In the genomic region with DNA sequence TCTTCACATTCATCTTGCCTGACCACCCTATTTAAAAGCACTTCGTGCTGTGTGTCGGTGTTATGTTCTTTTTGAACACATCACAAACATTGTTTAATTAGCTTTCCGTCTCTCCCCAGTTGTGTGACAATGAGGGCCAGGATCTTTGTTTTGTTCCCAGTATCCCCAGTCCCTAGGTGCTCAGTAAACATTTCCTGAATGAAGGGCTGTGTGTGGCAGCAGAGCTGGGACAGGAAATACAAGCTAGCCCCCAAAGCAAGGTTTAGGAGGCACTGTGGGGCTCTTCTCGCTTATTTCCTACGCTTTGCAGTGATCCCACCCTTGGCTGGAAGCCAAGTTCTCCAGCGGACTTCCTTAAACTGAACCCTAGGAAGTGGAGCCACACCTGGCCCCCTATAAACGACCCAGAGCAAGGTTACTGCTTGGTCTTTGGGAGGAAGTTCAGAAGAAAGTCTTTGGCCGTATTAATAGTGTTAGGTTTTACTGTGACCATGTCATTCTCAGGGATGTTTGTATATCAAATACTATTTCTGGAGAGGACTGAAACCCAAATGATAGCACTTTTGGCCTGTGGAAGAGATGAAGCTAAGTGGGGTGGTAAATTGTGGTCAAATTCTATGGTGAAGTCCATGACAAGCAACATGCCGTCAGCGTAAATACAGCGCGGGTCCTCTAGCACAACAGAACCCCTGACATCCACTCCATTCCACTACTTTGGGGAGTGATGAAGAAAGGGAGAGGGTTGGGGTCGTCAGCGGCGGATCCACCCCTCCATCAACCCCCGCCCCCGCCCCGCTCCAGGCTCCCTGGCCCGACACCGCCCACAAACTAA, we compare ENCODE assay signal across 1 cellular context.
TF ChIP-seq lines count a peak whose summit lies in the region.

No MANE protein-coding gene starts in this region.

TF ChIP-seq in K562, 482 proteins besides CTCF, POLR2A, EP300 and RAD21 (continues in another document):
- TF ChIP-seq, protein P1, sequence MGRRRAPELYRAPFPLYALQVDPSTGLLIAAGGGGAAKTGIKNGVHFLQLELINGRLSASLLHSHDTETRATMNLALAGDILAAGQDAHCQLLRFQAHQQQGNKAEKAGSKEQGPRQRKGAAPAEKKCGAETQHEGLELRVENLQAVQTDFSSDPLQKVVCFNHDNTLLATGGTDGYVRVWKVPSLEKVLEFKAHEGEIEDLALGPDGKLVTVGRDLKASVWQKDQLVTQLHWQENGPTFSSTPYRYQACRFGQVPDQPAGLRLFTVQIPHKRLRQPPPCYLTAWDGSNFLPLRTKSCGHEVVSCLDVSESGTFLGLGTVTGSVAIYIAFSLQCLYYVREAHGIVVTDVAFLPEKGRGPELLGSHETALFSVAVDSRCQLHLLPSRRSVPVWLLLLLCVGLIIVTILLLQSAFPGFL (CRISPR knock-in tag; IDR thresholded peaks at IDR 0.05) = 0 out of 2 replicates have a peak, but pooled peaks have one; percentile 43
- TF ChIP-seq, protein P2, sequence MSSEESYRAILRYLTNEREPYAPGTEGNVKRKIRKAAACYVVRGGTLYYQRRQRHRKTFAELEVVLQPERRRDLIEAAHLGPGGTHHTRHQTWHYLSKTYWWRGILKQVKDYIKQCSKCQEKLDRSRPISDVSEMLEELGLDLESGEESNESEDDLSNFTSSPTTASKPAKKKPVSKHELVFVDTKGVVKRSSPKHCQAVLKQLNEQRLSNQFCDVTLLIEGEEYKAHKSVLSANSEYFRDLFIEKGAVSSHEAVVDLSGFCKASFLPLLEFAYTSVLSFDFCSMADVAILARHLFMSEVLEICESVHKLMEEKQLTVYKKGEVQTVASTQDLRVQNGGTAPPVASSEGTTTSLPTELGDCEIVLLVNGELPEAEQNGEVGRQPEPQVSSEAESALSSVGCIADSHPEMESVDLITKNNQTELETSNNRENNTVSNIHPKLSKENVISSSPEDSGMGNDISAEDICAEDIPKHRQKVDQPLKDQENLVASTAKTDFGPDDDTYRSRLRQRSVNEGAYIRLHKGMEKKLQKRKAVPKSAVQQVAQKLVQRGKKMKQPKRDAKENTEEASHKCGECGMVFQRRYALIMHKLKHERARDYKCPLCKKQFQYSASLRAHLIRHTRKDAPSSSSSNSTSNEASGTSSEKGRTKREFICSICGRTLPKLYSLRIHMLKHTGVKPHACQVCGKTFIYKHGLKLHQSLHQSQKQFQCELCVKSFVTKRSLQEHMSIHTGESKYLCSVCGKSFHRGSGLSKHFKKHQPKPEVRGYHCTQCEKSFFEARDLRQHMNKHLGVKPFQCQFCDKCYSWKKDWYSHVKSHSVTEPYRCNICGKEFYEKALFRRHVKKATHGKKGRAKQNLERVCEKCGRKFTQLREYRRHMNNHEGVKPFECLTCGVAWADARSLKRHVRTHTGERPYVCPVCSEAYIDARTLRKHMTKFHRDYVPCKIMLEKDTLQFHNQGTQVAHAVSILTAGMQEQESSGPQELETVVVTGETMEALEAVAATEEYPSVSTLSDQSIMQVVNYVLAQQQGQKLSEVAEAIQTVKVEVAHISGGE (CRISPR knock-in tag; IDR thresholded peaks at IDR 0.05) = 0 out of 6 replicates have a peak, but pooled peaks of 1 of the 3 experiments have one; percentile 4
- TF ChIP-seq, protein P3, sequence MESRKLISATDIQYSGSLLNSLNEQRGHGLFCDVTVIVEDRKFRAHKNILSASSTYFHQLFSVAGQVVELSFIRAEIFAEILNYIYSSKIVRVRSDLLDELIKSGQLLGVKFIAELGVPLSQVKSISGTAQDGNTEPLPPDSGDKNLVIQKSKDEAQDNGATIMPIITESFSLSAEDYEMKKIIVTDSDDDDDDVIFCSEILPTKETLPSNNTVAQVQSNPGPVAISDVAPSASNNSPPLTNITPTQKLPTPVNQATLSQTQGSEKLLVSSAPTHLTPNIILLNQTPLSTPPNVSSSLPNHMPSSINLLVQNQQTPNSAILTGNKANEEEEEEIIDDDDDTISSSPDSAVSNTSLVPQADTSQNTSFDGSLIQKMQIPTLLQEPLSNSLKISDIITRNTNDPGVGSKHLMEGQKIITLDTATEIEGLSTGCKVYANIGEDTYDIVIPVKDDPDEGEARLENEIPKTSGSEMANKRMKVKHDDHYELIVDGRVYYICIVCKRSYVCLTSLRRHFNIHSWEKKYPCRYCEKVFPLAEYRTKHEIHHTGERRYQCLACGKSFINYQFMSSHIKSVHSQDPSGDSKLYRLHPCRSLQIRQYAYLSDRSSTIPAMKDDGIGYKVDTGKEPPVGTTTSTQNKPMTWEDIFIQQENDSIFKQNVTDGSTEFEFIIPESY (CRISPR knock-in tag; IDR thresholded peaks at IDR 0.05) = 0 out of 2 replicates have a peak, but pooled peaks have one; percentile 20
- no peak for TF ChIP-seq LEF1 (IDR thresholded peaks at IDR 0.05)
- peak; percentile 74; the same call in 1 of the 2 replicates for TF ChIP-seq NFIX (CRISPR knock-in tag; IDR thresholded peaks at IDR 0.05; ENCODE audit: low read depth)
- TF ChIP-seq ZBTB7A (IDR thresholded peaks at IDR 0.05; ENCODE audit: borderline replicate concordance, control insufficient read depth, low read depth, low read length) = peak; percentile 27; the same call in 1 of the 2 replicates
- no peak for TF ChIP-seq CBX8 (IDR thresholded peaks at IDR 0.05; ENCODE audit: borderline replicate concordance, extremely low read depth, low read depth, low read length, poor library complexity, severe bottlenecking)
- TF ChIP-seq, protein P4, sequence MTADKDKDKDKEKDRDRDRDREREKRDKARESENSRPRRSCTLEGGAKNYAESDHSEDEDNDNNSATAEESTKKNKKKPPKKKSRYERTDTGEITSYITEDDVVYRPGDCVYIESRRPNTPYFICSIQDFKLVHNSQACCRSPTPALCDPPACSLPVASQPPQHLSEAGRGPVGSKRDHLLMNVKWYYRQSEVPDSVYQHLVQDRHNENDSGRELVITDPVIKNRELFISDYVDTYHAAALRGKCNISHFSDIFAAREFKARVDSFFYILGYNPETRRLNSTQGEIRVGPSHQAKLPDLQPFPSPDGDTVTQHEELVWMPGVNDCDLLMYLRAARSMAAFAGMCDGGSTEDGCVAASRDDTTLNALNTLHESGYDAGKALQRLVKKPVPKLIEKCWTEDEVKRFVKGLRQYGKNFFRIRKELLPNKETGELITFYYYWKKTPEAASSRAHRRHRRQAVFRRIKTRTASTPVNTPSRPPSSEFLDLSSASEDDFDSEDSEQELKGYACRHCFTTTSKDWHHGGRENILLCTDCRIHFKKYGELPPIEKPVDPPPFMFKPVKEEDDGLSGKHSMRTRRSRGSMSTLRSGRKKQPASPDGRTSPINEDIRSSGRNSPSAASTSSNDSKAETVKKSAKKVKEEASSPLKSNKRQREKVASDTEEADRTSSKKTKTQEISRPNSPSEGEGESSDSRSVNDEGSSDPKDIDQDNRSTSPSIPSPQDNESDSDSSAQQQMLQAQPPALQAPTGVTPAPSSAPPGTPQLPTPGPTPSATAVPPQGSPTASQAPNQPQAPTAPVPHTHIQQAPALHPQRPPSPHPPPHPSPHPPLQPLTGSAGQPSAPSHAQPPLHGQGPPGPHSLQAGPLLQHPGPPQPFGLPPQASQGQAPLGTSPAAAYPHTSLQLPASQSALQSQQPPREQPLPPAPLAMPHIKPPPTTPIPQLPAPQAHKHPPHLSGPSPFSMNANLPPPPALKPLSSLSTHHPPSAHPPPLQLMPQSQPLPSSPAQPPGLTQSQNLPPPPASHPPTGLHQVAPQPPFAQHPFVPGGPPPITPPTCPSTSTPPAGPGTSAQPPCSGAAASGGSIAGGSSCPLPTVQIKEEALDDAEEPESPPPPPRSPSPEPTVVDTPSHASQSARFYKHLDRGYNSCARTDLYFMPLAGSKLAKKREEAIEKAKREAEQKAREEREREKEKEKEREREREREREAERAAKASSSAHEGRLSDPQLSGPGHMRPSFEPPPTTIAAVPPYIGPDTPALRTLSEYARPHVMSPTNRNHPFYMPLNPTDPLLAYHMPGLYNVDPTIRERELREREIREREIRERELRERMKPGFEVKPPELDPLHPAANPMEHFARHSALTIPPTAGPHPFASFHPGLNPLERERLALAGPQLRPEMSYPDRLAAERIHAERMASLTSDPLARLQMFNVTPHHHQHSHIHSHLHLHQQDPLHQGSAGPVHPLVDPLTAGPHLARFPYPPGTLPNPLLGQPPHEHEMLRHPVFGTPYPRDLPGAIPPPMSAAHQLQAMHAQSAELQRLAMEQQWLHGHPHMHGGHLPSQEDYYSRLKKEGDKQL (CRISPR knock-in tag; IDR thresholded peaks at IDR 0.05; ENCODE audit: borderline replicate concordance) = 0 out of 2 replicates have a peak, but pooled peaks have one; percentile 58
- TF ChIP-seq, protein P5, sequence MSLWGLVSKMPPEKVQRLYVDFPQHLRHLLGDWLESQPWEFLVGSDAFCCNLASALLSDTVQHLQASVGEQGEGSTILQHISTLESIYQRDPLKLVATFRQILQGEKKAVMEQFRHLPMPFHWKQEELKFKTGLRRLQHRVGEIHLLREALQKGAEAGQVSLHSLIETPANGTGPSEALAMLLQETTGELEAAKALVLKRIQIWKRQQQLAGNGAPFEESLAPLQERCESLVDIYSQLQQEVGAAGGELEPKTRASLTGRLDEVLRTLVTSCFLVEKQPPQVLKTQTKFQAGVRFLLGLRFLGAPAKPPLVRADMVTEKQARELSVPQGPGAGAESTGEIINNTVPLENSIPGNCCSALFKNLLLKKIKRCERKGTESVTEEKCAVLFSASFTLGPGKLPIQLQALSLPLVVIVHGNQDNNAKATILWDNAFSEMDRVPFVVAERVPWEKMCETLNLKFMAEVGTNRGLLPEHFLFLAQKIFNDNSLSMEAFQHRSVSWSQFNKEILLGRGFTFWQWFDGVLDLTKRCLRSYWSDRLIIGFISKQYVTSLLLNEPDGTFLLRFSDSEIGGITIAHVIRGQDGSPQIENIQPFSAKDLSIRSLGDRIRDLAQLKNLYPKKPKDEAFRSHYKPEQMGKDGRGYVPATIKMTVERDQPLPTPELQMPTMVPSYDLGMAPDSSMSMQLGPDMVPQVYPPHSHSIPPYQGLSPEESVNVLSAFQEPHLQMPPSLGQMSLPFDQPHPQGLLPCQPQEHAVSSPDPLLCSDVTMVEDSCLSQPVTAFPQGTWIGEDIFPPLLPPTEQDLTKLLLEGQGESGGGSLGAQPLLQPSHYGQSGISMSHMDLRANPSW (CRISPR knock-in tag; IDR thresholded peaks at IDR 0.05) = 0 out of 2 replicates have a peak, but pooled peaks have one; percentile 80
- no peak for TF ChIP-seq ZNF274 (IDR thresholded peaks at IDR 0.05; ENCODE audit: borderline replicate concordance, low read depth, low read length)
- TF ChIP-seq ERF (CRISPR knock-in tag; IDR thresholded peaks at IDR 0.05) = 0 out of 2 replicates have a peak, but pooled peaks have one; percentile 28
- TF ChIP-seq, protein P6, sequence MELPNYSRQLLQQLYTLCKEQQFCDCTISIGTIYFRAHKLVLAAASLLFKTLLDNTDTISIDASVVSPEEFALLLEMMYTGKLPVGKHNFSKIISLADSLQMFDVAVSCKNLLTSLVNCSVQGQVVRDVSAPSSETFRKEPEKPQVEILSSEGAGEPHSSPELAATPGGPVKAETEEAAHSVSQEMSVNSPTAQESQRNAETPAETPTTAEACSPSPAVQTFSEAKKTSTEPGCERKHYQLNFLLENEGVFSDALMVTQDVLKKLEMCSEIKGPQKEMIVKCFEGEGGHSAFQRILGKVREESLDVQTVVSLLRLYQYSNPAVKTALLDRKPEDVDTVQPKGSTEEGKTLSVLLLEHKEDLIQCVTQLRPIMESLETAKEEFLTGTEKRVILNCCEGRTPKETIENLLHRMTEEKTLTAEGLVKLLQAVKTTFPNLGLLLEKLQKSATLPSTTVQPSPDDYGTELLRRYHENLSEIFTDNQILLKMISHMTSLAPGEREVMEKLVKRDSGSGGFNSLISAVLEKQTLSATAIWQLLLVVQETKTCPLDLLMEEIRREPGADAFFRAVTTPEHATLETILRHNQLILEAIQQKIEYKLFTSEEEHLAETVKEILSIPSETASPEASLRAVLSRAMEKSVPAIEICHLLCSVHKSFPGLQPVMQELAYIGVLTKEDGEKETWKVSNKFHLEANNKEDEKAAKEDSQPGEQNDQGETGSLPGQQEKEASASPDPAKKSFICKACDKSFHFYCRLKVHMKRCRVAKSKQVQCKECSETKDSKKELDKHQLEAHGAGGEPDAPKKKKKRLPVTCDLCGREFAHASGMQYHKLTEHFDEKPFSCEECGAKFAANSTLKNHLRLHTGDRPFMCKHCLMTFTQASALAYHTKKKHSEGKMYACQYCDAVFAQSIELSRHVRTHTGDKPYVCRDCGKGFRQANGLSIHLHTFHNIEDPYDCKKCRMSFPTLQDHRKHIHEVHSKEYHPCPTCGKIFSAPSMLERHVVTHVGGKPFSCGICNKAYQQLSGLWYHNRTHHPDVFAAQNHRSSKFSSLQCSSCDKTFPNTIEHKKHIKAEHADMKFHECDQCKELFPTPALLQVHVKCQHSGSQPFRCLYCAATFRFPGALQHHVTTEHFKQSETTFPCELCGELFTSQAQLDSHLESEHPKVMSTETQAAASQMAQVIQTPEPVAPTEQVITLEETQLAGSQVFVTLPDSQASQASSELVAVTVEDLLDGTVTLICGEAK (IDR thresholded peaks at IDR 0.05) = peak; percentile 13; the same call in 1 of the 2 replicates
- TF ChIP-seq, protein P6 (CRISPR knock-in tag; IDR thresholded peaks at IDR 0.05) = no peak
- TF ChIP-seq NFIC (IDR thresholded peaks at IDR 0.05) = peak; percentile 90
